ENCODE assay signal across 1 cellular context in the genomic region with DNA sequence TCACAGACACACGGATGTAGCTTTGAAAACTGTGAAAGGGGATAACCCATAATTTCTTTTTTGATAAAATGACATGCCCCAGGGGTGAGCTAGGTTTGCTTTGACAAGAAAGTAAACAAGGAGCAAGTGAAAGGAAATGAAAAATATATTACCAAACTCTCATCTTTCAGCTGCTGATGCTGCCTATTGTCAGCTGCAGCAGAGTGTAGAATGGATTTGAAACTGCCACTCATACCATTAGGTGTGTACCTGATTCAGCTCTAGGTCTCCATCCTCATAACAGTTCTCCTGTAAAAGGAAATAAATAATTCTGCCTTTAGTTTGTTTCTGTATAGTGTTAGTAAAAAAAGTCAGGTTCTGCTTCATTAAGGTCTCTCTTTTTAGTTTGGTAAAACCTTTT.
TF ChIP-seq lines count a peak whose summit lies in the region.

No MANE protein-coding gene starts in this region.

TF ChIP-seq in GM12878, 131 proteins besides CTCF, POLR2A, EP300 and RAD21 (continued from another document):
- no peak for TF ChIP-seq WRNIP1 (IDR thresholded peaks at IDR 0.05; ENCODE audit: borderline replicate concordance, low read depth, low read length)
- TF ChIP-seq, protein P1, sequence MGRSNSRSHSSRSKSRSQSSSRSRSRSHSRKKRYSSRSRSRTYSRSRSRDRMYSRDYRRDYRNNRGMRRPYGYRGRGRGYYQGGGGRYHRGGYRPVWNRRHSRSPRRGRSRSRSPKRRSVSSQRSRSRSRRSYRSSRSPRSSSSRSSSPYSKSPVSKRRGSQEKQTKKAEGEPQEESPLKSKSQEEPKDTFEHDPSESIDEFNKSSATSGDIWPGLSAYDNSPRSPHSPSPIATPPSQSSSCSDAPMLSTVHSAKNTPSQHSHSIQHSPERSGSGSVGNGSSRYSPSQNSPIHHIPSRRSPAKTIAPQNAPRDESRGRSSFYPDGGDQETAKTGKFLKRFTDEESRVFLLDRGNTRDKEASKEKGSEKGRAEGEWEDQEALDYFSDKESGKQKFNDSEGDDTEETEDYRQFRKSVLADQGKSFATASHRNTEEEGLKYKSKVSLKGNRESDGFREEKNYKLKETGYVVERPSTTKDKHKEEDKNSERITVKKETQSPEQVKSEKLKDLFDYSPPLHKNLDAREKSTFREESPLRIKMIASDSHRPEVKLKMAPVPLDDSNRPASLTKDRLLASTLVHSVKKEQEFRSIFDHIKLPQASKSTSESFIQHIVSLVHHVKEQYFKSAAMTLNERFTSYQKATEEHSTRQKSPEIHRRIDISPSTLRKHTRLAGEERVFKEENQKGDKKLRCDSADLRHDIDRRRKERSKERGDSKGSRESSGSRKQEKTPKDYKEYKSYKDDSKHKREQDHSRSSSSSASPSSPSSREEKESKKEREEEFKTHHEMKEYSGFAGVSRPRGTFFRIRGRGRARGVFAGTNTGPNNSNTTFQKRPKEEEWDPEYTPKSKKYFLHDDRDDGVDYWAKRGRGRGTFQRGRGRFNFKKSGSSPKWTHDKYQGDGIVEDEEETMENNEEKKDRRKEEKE (IDR thresholded peaks at IDR 0.05), result no peak
- no peak for TF ChIP-seq NRF1 (conservative IDR thresholded peaks at IDR 0.05; ENCODE audit: low read depth, low read length)
- TF ChIP-seq BACH1 (IDR thresholded peaks at IDR 0.05; ENCODE audit: borderline replicate concordance), result no peak
- TF ChIP-seq, protein P2, sequence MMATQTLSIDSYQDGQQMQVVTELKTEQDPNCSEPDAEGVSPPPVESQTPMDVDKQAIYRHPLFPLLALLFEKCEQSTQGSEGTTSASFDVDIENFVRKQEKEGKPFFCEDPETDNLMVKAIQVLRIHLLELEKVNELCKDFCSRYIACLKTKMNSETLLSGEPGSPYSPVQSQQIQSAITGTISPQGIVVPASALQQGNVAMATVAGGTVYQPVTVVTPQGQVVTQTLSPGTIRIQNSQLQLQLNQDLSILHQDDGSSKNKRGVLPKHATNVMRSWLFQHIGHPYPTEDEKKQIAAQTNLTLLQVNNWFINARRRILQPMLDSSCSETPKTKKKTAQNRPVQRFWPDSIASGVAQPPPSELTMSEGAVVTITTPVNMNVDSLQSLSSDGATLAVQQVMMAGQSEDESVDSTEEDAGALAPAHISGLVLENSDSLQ (IDR thresholded peaks at IDR 0.05), result peak; percentile 36
- TF ChIP-seq, protein P3, sequence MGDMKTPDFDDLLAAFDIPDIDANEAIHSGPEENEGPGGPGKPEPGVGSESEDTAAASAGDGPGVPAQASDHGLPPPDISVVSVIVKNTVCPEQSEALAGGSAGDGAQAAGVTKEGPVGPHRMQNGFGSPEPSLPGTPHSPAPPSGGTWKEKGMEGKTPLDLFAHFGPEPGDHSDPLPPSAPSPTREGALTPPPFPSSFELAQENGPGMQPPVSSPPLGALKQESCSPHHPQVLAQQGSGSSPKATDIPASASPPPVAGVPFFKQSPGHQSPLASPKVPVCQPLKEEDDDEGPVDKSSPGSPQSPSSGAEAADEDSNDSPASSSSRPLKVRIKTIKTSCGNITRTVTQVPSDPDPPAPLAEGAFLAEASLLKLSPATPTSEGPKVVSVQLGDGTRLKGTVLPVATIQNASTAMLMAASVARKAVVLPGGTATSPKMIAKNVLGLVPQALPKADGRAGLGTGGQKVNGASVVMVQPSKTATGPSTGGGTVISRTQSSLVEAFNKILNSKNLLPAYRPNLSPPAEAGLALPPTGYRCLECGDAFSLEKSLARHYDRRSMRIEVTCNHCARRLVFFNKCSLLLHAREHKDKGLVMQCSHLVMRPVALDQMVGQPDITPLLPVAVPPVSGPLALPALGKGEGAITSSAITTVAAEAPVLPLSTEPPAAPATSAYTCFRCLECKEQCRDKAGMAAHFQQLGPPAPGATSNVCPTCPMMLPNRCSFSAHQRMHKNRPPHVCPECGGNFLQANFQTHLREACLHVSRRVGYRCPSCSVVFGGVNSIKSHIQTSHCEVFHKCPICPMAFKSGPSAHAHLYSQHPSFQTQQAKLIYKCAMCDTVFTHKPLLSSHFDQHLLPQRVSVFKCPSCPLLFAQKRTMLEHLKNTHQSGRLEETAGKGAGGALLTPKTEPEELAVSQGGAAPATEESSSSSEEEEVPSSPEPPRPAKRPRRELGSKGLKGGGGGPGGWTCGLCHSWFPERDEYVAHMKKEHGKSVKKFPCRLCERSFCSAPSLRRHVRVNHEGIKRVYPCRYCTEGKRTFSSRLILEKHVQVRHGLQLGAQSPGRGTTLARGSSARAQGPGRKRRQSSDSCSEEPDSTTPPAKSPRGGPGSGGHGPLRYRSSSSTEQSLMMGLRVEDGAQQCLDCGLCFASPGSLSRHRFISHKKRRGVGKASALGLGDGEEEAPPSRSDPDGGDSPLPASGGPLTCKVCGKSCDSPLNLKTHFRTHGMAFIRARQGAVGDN (IDR thresholded peaks at IDR 0.05), result no peak
